In genomic region chr16:22355487-22355908, GRCh38 we compare ENCODE assay signal across 17 cellular contexts. TPM values are rescaled to one million over a fixed set of nuclear protein-coding genes. Genes with fewer than 3 reads are reported as not detected.
A peak's percentile ranks its signal among the peaks of the same experiment; 100 is the strongest.
DNase-seq lines count a peak whose midpoint lies in the region; ATAC-seq, FAIRE-seq and TF ChIP-seq lines count a peak whose summit lies in the region.
"Had no signal": no experiment of that assay in that cellular context is flagged by ENCODE, and none has a peak within 500 bp of the region (broad histone marks: within the 10 kb centered on the region; RNA-seq: fewer than 3 reads in every experiment).

No MANE protein-coding gene starts in this region.

- no peak overlapping the region for H3K4me3 Mint-ChIP-seq in activated naive CD8-positive, alpha-beta T cell treated with anti-CD3 and anti-CD28 coated beads for 36 hours

- H3K4me2 ChIP-seq in A549: no peak overlapping the region

- POLR2A ChIA-PET in A549 (lab: Yijun Ruan, JAX): no interaction called here

- peaks cover 3% of the 10 kb centered on the region for H3K9me3 Mint-ChIP-seq in activated naive CD8-positive, alpha-beta T cell treated with anti-CD3 and anti-CD28 coated beads for 36 hours

- H3K4me3 ChIP-seq in A549 (no peak overlapping the region), NB4 (ENCODE audit: low read depth, low read length) (no peak overlapping the region), H7 (ENCODE audit: insufficient read depth, low read depth, low read length) (no peak overlapping the region)
- H3K4me3 ChIP-seq: cardiac muscle cell had no signal

- DNase-seq in A549 (ENCODE audit: low read depth in 1 of 2, low spot score in 1 of 2) (no peak), EH (ENCODE audit: low read depth) (peak; percentile 35), NB4 (ENCODE audit: low read depth) (peak; percentile 49), H7 (no peak), NCI-H1417 (lab: John Stamatoyannopoulos, UW) (no peak)
- DNase-seq in activated naive CD8-positive, alpha-beta T cell treated with anti-CD3 and anti-CD28 coated beads for 36 hours: no peak
- no peak for DNase-seq in stimulated activated CD4-positive, alpha-beta T cell treated with anti-CD3 and anti-CD28 coated beads, Interleukin-2, amount 100 ng/mL, for 24 hours
- DNase-seq: BE2C; EL; glutamatergic neuron; NCI-H1436; NCI-H446 treated with DMSO at 0.1 percent for 48 hours; RPMI8226; stimulated activated CD4-positive, alpha-beta T cell treated with anti-CD3 and anti-CD28 coated beads, Interleukin-4, amount 100 ng/mL, for 1 hour had no signal

- peaks cover 46% of the 10 kb centered on the region for H3K4me1 ChIP-seq in A549
- H3K4me1 ChIP-seq: BE2C had no signal

- peaks cover 39% of the 10 kb centered on the region for H3K36me3 Mint-ChIP-seq in activated naive CD8-positive, alpha-beta T cell treated with anti-CD3 and anti-CD28 coated beads for 36 hours

- CTCF ChIA-PET in A549 (lab: Yijun Ruan, JAX): interaction anchor here (0.9 to 1.2 kb wide), 2 partner anchors 35 to 1177 kb away, joined by 3 to 4 read pairs; no protein-coding TSS in a partner anchor

- TF ChIP-seq CTCF in A549 (IDR thresholded peaks at IDR 0.05) (no peak), NB4 (IDR thresholded peaks at IDR 0.05; ENCODE audit: low read depth, low read length) (no peak)

- ATAC-seq in A549 (no peak), HG03045 (IDR thresholded peaks at IDR 0.05; ENCODE audit: unreplicated experiment) (no peak)

- peak overlapping the region; percentile 78 for H3K27ac Mint-ChIP-seq in activated naive CD8-positive, alpha-beta T cell treated with anti-CD3 and anti-CD28 coated beads for 36 hours

- peaks cover 5% of the 10 kb centered on the region; the same call in 1 of the 2 replicates for H3K36me3 ChIP-seq in H7 (replicated peaks; ENCODE audit: control insufficient read depth, insufficient read depth, low read length)
- H3K36me3 ChIP-seq: cardiac muscle cell had no signal

- no peaks in the 10 kb centered on the region for H3K27me3 ChIP-seq in H7 (ENCODE audit: control insufficient read depth, insufficient read depth, low read length)
- H3K27me3 ChIP-seq: BE2C, cardiac muscle cell had no signal

- no peak for FAIRE-seq in A549 (lab: Jason Lieb, UNC)
- FAIRE-seq: endothelial cell of umbilical vein had no signal

- no peak for TF ChIP-seq RAD21 in A549 (conservative IDR thresholded peaks at IDR 0.05 in 1 of 2, IDR thresholded peaks at IDR 0.05 in 1 of 2)

- no peaks in the 10 kb centered on the region for H3K27me3 Mint-ChIP-seq in activated naive CD8-positive, alpha-beta T cell treated with anti-CD3 and anti-CD28 coated beads for 36 hours

- H3K9me3 ChIP-seq in A549: no peaks in the 10 kb centered on the region
- H3K9me3 ChIP-seq: BE2C had no signal

- peak overlapping the region in 1 of 2 experiments; percentile 80; a peak in 3 of 6 replicates for H3K27ac ChIP-seq in A549
- H3K27ac ChIP-seq: cardiac muscle cell had no signal

- TF ChIP-seq EP300 in A549 (IDR thresholded peaks at IDR 0.05): no peak

- TF ChIP-seq POLR2A in A549 (IDR thresholded peaks at IDR 0.05; ENCODE audit: low read length) (no peak), NB4 (IDR thresholded peaks at IDR 0.05; ENCODE audit: extremely low read depth, insufficient read length) (no peak)

- peaks cover 64% of the 10 kb centered on the region for H3K4me1 Mint-ChIP-seq in activated naive CD8-positive, alpha-beta T cell treated with anti-CD3 and anti-CD28 coated beads for 36 hours

TF ChIP-seq in A549, 52 proteins besides CTCF, POLR2A, EP300 and RAD21:
- peak; percentile 60; the same call in 1 of the 2 replicates for TF ChIP-seq HOXB13 (CRISPR knock-in tag; IDR thresholded peaks at IDR 0.05; ENCODE audit: low read depth)
- no peak for TF ChIP-seq ESRRA (IDR thresholded peaks at IDR 0.05; ENCODE audit: borderline replicate concordance, low read length)

RNA-seq across cellular contexts. Expression of gene CDR2, which starts 18.9 kb away (rescaled TPM):
- polyA plus RNA-seq in A549 (2011; rRNA removed): 38.4 and 44.3 TPM in 2 replicates
- polyA plus RNA-seq in A549 (2012; cell fraction: cytosol; rRNA removed): 22.3 and 24.0 TPM in 2 replicates
- polyA plus RNA-seq in A549 (2012; cell fraction: nucleus; rRNA removed): 14.1 and 15.6 TPM in 2 replicates
- polyA plus RNA-seq in A549 (2017; fragmentation: RNase III; extraction: RNeasy Plus Mini Kit Qiagen cat#74134 plus additional on column Dnase treatment): 27.9 to 30.6 TPM (median 29.3 TPM) in 3 replicates
- polyA minus RNA-seq in A549 (2011; rRNA and poly(A)+ RNA removed): 22.7 and 25.3 TPM in 2 replicates
- total RNA-seq in activated naive CD8-positive, alpha-beta T cell treated with anti-CD3 and anti-CD28 coated beads for 36 hours: 10 to 100 TPM; 31.6 to 34.7 TPM
- 32.7 and 43.2 TPM in 2 replicates for total RNA-seq in H7 (2014; rRNA removed; shearing (Covaris generic))

RNA-seq across cellular contexts. Expression of gene POLR3E, which starts 58.3 kb away (rescaled TPM):
- 77.9 and 93.0 TPM in 2 replicates for polyA plus RNA-seq in A549 (2011; rRNA removed)
- polyA plus RNA-seq in A549 (2012; cell fraction: cytosol; rRNA removed): 79.6 and 114 TPM in 2 replicates
- polyA plus RNA-seq in A549 (2012; cell fraction: nucleus; rRNA removed): 106 and 108 TPM in 2 replicates
- polyA plus RNA-seq in A549 (2017; fragmentation: RNase III; extraction: RNeasy Plus Mini Kit Qiagen cat#74134 plus additional on column Dnase treatment): 50.0 to 54.6 TPM (median 50.3 TPM) in 3 replicates
- 345 and 346 TPM in 2 replicates for polyA minus RNA-seq in A549 (2011; rRNA and poly(A)+ RNA removed)
- 10 to 100 TPM; 94.3 to 95.8 TPM for total RNA-seq in activated naive CD8-positive, alpha-beta T cell treated with anti-CD3 and anti-CD28 coated beads for 36 hours
- total RNA-seq in H7 (2014; rRNA removed; shearing (Covaris generic)): 91.5 and 99.6 TPM in 2 replicates

Comparison
In these comparisons a context has a peak if more than half of its experiments do, and no peak if none do; other contexts are left out.
1. DNase-seq: peak in EH (single experiment) and NB4 (single experiment); none in A549 (0 of 2), activated naive CD8-positive, alpha-beta T cell treated with anti-CD3 and anti-CD28 coated beads for 36 hours (single experiment), H7 (single experiment), stimulated activated CD4-positive, alpha-beta T cell treated with anti-CD3 and anti-CD28 coated beads, Interleukin-2, amount 100 ng/mL, for 24 hours (0 of 2) and NCI-H1417 (0 of 3).